In genomic region chrX:155026420-155026726, GRCh38 we compare ENCODE assay signal across 8 cellular contexts. TPM values are rescaled to one million over a fixed set of nuclear protein-coding genes. Genes with fewer than 3 reads are reported as not detected.
DNase-seq lines count a peak whose midpoint lies in the region; ATAC-seq and TF ChIP-seq lines count a peak whose summit lies in the region.

No MANE protein-coding gene starts in this region.

- BruUV-seq in mammary epithelial cell (replicated peaks; lab: Mats Ljungman, UMichigan): no TSS peak

- peak overlapping the region; percentile 84 for H3K4me3 Mint-ChIP-seq in mesothelial cell of epicardium

- peak overlapping the region; percentile 50 to 56 for H3K4me3 ChIP-seq in right atrium auricular region
- H3K4me3 ChIP-seq in mammary epithelial cell (replicated peaks in 1 of 3; ENCODE audit: insufficient read depth in 1 of 3, low read depth in 2 of 3, low read length in 3 of 3): peak overlapping the region; percentile 52 to 65 (median 63)

- no peak for ATAC-seq in left cardiac atrium
- no peak for ATAC-seq in GM18498 (IDR thresholded peaks at IDR 0.05; ENCODE audit: unreplicated experiment)
- ATAC-seq in GM21423 (IDR thresholded peaks at IDR 0.05; ENCODE audit: unreplicated experiment): no peak

- in situ Hi-C loops in mammary epithelial cell (cut with MboI; ENCODE audit: low sequenced_read_pairs in 2 of 2): no loop called here

- H3K9me3 ChIP-seq in right atrium auricular region (no peaks in the 10 kb centered on the region), mammary epithelial cell (replicated peaks; ENCODE audit: insufficient read depth, low read length) (no peaks in the 10 kb centered on the region)

- no peaks in the 10 kb centered on the region for H4K20me1 ChIP-seq in mammary epithelial cell (ENCODE audit: insufficient read depth, low read length)

- TF ChIP-seq CTCF in right atrium auricular region (IDR thresholded peaks at IDR 0.05) (no peak), mammary epithelial cell (conservative IDR thresholded peaks at IDR 0.05 in 1 of 2, IDR thresholded peaks at IDR 0.05 in 1 of 2; ENCODE audit: extremely low read depth in 1 of 2, insufficient read depth in 1 of 2, low read depth in 1 of 2, low read length in 2 of 2) (no peak), mesothelial cell of epicardium (IDR thresholded peaks at IDR 0.05; ENCODE audit: unreplicated experiment) (no peak)

- H3K27me3 ChIP-seq in right atrium auricular region (no peaks in the 10 kb centered on the region), mammary epithelial cell (ENCODE audit: insufficient read depth, low read length) (no peaks in the 10 kb centered on the region)

- peak overlapping the region; percentile 63 for H3K4me2 ChIP-seq in mammary epithelial cell (ENCODE audit: insufficient read depth, low read depth, low read length)

- peaks cover 30% of the 10 kb centered on the region for H3K79me2 ChIP-seq in mammary epithelial cell (ENCODE audit: insufficient read depth, low read length)

- no peaks in the 10 kb centered on the region for H3K36me3 Mint-ChIP-seq in mesothelial cell of epicardium

- H3K9ac ChIP-seq in mammary epithelial cell (ENCODE audit: insufficient read depth, low read length): peak overlapping the region; percentile 61

- dilution Hi-C loops in mammary epithelial cell (cut with HindIII; ENCODE audit: low sequenced_read_pairs): no loop called here

- no peaks in the 10 kb centered on the region for H3K9me3 Mint-ChIP-seq in mesothelial cell of epicardium

- intact Hi-C loops in left cardiac atrium (cut with DNase I) (no loop called here), mammary epithelial cell (cut with micrococcal nuclease) (loop anchor here (2.0 kb wide), 1 partner anchor 44 kb away; the partner anchor contains the start of genes BRCC3, CMC4 and MTCP1)

- WGBS in mammary epithelial cell (ENCODE audit: low coverage, missing lambda C conversion rate): 45% methylated on average over 5 of the region's 16 CpGs

- peaks cover 9% of the 10 kb centered on the region for H3K4me1 Mint-ChIP-seq in mesothelial cell of epicardium

- H3K27me3 Mint-ChIP-seq in mesothelial cell of epicardium (ENCODE audit: low read depth): no peaks in the 10 kb centered on the region

- DNase-seq in right atrium auricular region (ENCODE audit: low spot score) (no peak), left cardiac atrium (no peak), mammary epithelial cell (no peak), mesothelial cell of epicardium (ENCODE audit: low spot score in 2 of 2, unreplicated experiment in 2 of 2) (no peak), NCI-H226 (no peak), amniotic stem cell (lab: John Stamatoyannopoulos, UW) (no peak)

- no peaks in the 10 kb centered on the region for H3K36me3 ChIP-seq in right atrium auricular region
- H3K36me3 ChIP-seq in mammary epithelial cell (ENCODE audit: insufficient read depth, low read length): no peaks in the 10 kb centered on the region

- H3K27ac ChIP-seq in right atrium auricular region (peak overlapping the region; percentile 94 to 96), mammary epithelial cell (ENCODE audit: insufficient read depth, low read depth, low read length) (peak overlapping the region; percentile 85)

- CTCF ChIA-PET in mammary epithelial cell (lab: Charles Lee; ENCODE audit: low non-redundant PET): no interaction called here

- peak overlapping the region; percentile 95 for H3K27ac Mint-ChIP-seq in mesothelial cell of epicardium

- H3K4me1 ChIP-seq in right atrium auricular region (peaks cover 0 to 5% of the 10 kb centered on the region in 2 donors), mammary epithelial cell (ENCODE audit: insufficient read depth, low read length) (peaks cover 7% of the 10 kb centered on the region)

- H2AFZ ChIP-seq in mammary epithelial cell (ENCODE audit: low read depth, low read length): no peak overlapping the region

RNA-seq across cellular contexts. Expression of gene FUNDC2, which starts 0.3 kb away (rescaled TPM):
- total RNA-seq in right atrium auricular region: 100 to 1,000 TPM; 146 to 178 TPM
- total RNA-seq in left cardiac atrium: 100 to 1,000 TPM; 268 to 283 TPM
- 10 to 100 TPM; 28.2 to 34.0 TPM for total RNA-seq in mammary epithelial cell
- 48.4 TPM for polyA plus RNA-seq in mammary epithelial cell
- 72.1 TPM for polyA minus RNA-seq in mammary epithelial cell
- 57.9 to 64.1 TPM (median 61.2 TPM) in 3 replicates for total RNA-seq in mesothelial cell of epicardium

RNA-seq across cellular contexts. Expression of gene F8, which starts 3.9 kb away (rescaled TPM):
- total RNA-seq in right atrium auricular region (10 to 100 TPM; 41.2 to 42.9 TPM), left cardiac atrium (10 to 100 TPM; 45.7 to 53.6 TPM), mammary epithelial cell (1 to 10 TPM; 2.8 to 6.2 TPM), mesothelial cell of epicardium (2.2 to 3.9 TPM (median 2.8 TPM) in 3 replicates)
- polyA plus RNA-seq in mammary epithelial cell: 1.7 TPM
- not detected for polyA minus RNA-seq in mammary epithelial cell

RNA-seq across cellular contexts. Expression of gene CMC4, which starts 44.6 kb away (rescaled TPM):
- total RNA-seq in right atrium auricular region (10 to 100 TPM; 39.9 to 58.3 TPM), left cardiac atrium (10 to 100 TPM; 18.4 to 19.4 TPM), mammary epithelial cell (10 to 100 TPM in 1 of 2 donors, 1 to 10 TPM in 1; 6.6 to 10.7 TPM), mesothelial cell of epicardium (5.5 to 6.6 TPM (median 6.2 TPM) in 3 replicates)
- polyA plus RNA-seq in mammary epithelial cell: 13.1 TPM
- polyA minus RNA-seq in mammary epithelial cell: 2.8 TPM

RNA-seq across cellular contexts. Expression of gene MTCP1, which starts 44.6 kb away (rescaled TPM):
- total RNA-seq in right atrium auricular region: under 1 TPM; 0.43 to 0.85 TPM
- 10 to 100 TPM; 51.5 to 53.6 TPM for total RNA-seq in left cardiac atrium
- total RNA-seq in mammary epithelial cell: 10 to 100 TPM in 1 of 2 donors, 1 to 10 TPM in 1; 1.8 to 23.4 TPM
- 0.65 TPM for polyA plus RNA-seq in mammary epithelial cell
- 10.4 TPM for polyA minus RNA-seq in mammary epithelial cell
- 10.4 to 13.0 TPM (median 13.0 TPM) in 3 replicates for total RNA-seq in mesothelial cell of epicardium

RNA-seq across cellular contexts. Expression of gene BRCC3, which starts 44.9 kb away (rescaled TPM):
- 1 to 10 TPM; 7.6 to 8.3 TPM for total RNA-seq in right atrium auricular region
- 10 to 100 TPM; 11.8 to 13.4 TPM for total RNA-seq in left cardiac atrium
- total RNA-seq in mammary epithelial cell: 10 to 100 TPM; 10.2 to 22.1 TPM
- 20.7 TPM for polyA plus RNA-seq in mammary epithelial cell
- polyA minus RNA-seq in mammary epithelial cell: 23.2 TPM
- 18.9 to 19.2 TPM (median 19.0 TPM) in 3 replicates for total RNA-seq in mesothelial cell of epicardium
